ENCODE assay signal across 1 cellular context in genomic region chr17:43020789-43021738, GRCh38.
A peak's percentile ranks its signal among the peaks of the same experiment; 100 is the strongest.
TF ChIP-seq lines count a peak whose summit lies in the region.

No MANE protein-coding gene starts in this region.

TF ChIP-seq in K562, 482 proteins besides CTCF, POLR2A, EP300 and RAD21 (continued from another document and continues in another):
- TF ChIP-seq TRIM25 (IDR thresholded peaks at IDR 0.05; ENCODE audit: borderline replicate concordance) (no peak), BRD9 (IDR thresholded peaks at IDR 0.05; ENCODE audit: low read depth, partially characterized antibody) (peak; percentile 16), TRIM24 (IDR thresholded peaks at IDR 0.05) (peak in 1 of 2 experiments; percentile 68; a peak in 2 of 4 replicates), ZNF551 (CRISPR knock-in tag; IDR thresholded peaks at IDR 0.05) (no peak), FOXA1 (IDR thresholded peaks at IDR 0.05; ENCODE audit: borderline replicate concordance) (no peak), GABPB2 (CRISPR knock-in tag; conservative IDR thresholded peaks at IDR 0.05) (no peak), CBX2 (IDR thresholded peaks at IDR 0.05; ENCODE audit: insufficient read depth, low read length, poor library complexity, severe bottlenecking) (no peak), TFAM (CRISPR knock-in tag; conservative IDR thresholded peaks at IDR 0.05) (no peak), SMARCE1 (IDR thresholded peaks at IDR 0.05) (peak; percentile 93), NEUROD1 (IDR thresholded peaks at IDR 0.05; ENCODE audit: borderline replicate concordance, low read depth, low read length, partially characterized antibody) (peak; percentile 72), NFXL1 (CRISPR knock-in tag; IDR thresholded peaks at IDR 0.05) (no peak), SMARCA4 (IDR thresholded peaks at IDR 0.05) (peak; percentile 91), RREB1 (CRISPR knock-in tag; IDR thresholded peaks at IDR 0.05) (peak; percentile 41; the same call in 1 of the 2 replicates), ZKSCAN3 (CRISPR knock-in tag; IDR thresholded peaks at IDR 0.05) (no peak), ZNF165 (CRISPR knock-in tag; IDR thresholded peaks at IDR 0.05; ENCODE audit: borderline replicate concordance) (no peak), SRSF7 (optimal IDR thresholded peaks at IDR 0.05; ENCODE audit: low read depth, low read length) (no peak), ZNF696 (CRISPR knock-in tag; conservative IDR thresholded peaks at IDR 0.05) (no peak), ZNF282 (CRISPR knock-in tag; IDR thresholded peaks at IDR 0.05) (no peak), ZNF316 (IDR thresholded peaks at IDR 0.05) (peak; percentile 29; the same call in 1 of the 2 replicates), NFE2 (IDR thresholded peaks at IDR 0.05; ENCODE audit: low read depth) (peak; percentile 73), ZNF121 (CRISPR knock-in tag; conservative IDR thresholded peaks at IDR 0.05) (no peak), NCOA4 (IDR thresholded peaks at IDR 0.05; ENCODE audit: partially characterized antibody) (no peak), ZNF184 (CRISPR knock-in tag; IDR thresholded peaks at IDR 0.05) (no peak), ZNF57 (CRISPR knock-in tag; IDR thresholded peaks at IDR 0.05) (no peak), ZSCAN29 (IDR thresholded peaks at IDR 0.05) (no peak), KDM2B (CRISPR knock-in tag; IDR thresholded peaks at IDR 0.05) (no peak), PTRF (tag; IDR thresholded peaks at IDR 0.05) (no peak), MAFF (IDR thresholded peaks at IDR 0.05; ENCODE audit: low read length) (no peak), ZNF436 (CRISPR knock-in tag; IDR thresholded peaks at IDR 0.05) (no peak), MECOM (CRISPR knock-in tag; IDR thresholded peaks at IDR 0.05) (no peak), DACH1 (IDR thresholded peaks at IDR 0.05; ENCODE audit: partially characterized antibody) (peak; percentile 38), CBFA2T2 (conservative IDR thresholded peaks at IDR 0.05) (0 out of 2 replicates have a peak, but pooled peaks have one; percentile 9), ZBED1 (IDR thresholded peaks at IDR 0.05) (no peak), FOXJ2 (tag; IDR thresholded peaks at IDR 0.05) (peak; percentile 75), LCOR (CRISPR knock-in tag; IDR thresholded peaks at IDR 0.05) (peak; percentile 81; the same call in 1 of the 2 replicates), NBN (IDR thresholded peaks at IDR 0.05; ENCODE audit: low read depth) (0 out of 2 replicates have a peak, but pooled peaks have one; percentile 74), UBTF (IDR thresholded peaks at IDR 0.05; ENCODE audit: borderline replicate concordance in 1 of 2, low read depth in 2 of 2, low read length in 2 of 2) (peak in 1 of 2 experiments; percentile 58; a peak in 1 of 4 replicates), MTA2 (IDR thresholded peaks at IDR 0.05; ENCODE audit: low read depth) (peak; percentile 49; the same call in 1 of the 2 replicates), MITF (IDR thresholded peaks at IDR 0.05) (peak; percentile 95), ZFP30 (CRISPR knock-in tag; IDR thresholded peaks at IDR 0.05; ENCODE audit: borderline replicate concordance) (no peak), ZC3H4 (CRISPR knock-in tag; IDR thresholded peaks at IDR 0.05; ENCODE audit: borderline replicate concordance) (no peak), PHTF2 (CRISPR knock-in tag; IDR thresholded peaks at IDR 0.05) (no peak), ZZZ3 (IDR thresholded peaks at IDR 0.05) (no peak), CEBPB (tag; IDR thresholded peaks at IDR 0.05) (peak; percentile 84), SMC3 (conservative IDR thresholded peaks at IDR 0.05; ENCODE audit: insufficient read depth, low read depth, low read length) (no peak), ZNF311 (CRISPR knock-in tag; IDR thresholded peaks at IDR 0.05) (no peak)
- TF ChIP-seq, protein P1, sequence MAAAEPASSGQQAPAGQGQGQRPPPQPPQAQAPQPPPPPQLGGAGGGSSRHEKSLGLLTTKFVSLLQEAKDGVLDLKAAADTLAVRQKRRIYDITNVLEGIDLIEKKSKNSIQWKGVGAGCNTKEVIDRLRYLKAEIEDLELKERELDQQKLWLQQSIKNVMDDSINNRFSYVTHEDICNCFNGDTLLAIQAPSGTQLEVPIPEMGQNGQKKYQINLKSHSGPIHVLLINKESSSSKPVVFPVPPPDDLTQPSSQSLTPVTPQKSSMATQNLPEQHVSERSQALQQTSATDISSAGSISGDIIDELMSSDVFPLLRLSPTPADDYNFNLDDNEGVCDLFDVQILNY (CRISPR knock-in tag; IDR thresholded peaks at IDR 0.05) = no peak
- TF ChIP-seq, protein P2, sequence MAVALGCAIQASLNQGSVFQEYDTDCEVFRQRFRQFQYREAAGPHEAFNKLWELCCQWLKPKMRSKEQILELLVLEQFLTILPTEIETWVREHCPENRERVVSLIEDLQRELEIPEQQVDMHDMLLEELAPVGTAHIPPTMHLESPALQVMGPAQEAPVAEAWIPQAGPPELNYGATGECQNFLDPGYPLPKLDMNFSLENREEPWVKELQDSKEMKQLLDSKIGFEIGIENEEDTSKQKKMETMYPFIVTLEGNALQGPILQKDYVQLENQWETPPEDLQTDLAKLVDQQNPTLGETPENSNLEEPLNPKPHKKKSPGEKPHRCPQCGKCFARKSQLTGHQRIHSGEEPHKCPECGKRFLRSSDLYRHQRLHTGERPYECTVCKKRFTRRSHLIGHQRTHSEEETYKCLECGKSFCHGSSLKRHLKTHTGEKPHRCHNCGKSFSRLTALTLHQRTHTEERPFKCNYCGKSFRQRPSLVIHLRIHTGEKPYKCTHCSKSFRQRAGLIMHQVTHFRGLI (CRISPR knock-in tag; IDR thresholded peaks at IDR 0.05) = no peak
- TF ChIP-seq, protein P3, sequence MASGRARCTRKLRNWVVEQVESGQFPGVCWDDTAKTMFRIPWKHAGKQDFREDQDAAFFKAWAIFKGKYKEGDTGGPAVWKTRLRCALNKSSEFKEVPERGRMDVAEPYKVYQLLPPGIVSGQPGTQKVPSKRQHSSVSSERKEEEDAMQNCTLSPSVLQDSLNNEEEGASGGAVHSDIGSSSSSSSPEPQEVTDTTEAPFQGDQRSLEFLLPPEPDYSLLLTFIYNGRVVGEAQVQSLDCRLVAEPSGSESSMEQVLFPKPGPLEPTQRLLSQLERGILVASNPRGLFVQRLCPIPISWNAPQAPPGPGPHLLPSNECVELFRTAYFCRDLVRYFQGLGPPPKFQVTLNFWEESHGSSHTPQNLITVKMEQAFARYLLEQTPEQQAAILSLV (tag; IDR thresholded peaks at IDR 0.05) = no peak
- TF ChIP-seq, protein P4, sequence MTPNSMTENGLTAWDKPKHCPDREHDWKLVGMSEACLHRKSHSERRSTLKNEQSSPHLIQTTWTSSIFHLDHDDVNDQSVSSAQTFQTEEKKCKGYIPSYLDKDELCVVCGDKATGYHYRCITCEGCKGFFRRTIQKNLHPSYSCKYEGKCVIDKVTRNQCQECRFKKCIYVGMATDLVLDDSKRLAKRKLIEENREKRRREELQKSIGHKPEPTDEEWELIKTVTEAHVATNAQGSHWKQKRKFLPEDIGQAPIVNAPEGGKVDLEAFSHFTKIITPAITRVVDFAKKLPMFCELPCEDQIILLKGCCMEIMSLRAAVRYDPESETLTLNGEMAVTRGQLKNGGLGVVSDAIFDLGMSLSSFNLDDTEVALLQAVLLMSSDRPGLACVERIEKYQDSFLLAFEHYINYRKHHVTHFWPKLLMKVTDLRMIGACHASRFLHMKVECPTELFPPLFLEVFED (CRISPR knock-in tag; conservative IDR thresholded peaks at IDR 0.05) = no peak
- TF ChIP-seq, protein P5, sequence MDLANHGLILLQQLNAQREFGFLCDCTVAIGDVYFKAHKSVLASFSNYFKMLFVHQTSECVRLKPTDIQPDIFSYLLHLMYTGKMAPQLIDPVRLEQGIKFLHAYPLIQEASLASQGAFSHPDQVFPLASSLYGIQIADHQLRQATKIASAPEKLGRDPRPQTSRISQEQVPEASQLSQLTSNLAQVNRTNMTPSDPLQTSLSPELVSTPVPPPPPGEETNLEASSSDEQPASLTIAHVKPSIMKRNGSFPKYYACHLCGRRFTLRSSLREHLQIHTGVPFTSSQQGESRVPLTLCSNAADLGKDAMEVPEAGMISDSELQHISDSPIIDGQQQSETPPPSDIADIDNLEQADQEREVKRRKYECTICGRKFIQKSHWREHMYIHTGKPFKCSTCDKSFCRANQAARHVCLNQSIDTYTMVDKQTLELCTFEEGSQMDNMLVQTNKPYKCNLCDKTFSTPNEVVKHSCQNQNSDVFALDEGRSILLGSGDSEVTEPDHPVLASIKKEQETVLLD (IDR thresholded peaks at IDR 0.05) = peak; percentile 52; the same call in 1 of the 2 replicates
- TF ChIP-seq, protein P6, sequence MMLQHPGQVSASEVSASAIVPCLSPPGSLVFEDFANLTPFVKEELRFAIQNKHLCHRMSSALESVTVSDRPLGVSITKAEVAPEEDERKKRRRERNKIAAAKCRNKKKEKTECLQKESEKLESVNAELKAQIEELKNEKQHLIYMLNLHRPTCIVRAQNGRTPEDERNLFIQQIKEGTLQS (IDR thresholded peaks at IDR 0.05) = peak; percentile 97
- TF ChIP-seq, protein P6 (CRISPR knock-in tag; conservative IDR thresholded peaks at IDR 0.05) = no peak
